1 cellular context compared by ENCODE assay signal in the genomic region with DNA sequence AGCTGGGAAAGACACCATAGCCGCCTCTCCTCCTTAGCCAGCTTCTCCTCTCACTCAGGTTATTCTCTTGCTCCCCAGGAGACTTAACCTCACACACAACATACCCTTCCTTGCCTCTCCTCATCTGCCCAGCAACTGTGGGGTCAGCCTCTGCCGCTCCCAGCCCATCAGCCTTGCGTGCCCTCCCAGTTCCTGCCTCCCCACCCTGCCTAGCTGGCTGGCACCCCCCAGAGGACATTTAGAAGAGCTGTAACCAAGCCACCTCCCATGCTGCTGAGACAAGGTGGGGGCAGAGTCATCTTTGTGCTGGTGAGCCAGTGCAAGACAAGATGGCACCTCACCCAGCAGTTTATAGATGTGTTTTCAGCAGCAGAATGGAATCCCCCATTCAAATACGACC.
TF ChIP-seq lines count a peak whose summit lies in the region.

No MANE protein-coding gene starts in this region.

TF ChIP-seq in GM23338, 12 proteins besides CTCF, POLR2A, EP300 and RAD21 (continued from another document):
- TF ChIP-seq, protein P1, sequence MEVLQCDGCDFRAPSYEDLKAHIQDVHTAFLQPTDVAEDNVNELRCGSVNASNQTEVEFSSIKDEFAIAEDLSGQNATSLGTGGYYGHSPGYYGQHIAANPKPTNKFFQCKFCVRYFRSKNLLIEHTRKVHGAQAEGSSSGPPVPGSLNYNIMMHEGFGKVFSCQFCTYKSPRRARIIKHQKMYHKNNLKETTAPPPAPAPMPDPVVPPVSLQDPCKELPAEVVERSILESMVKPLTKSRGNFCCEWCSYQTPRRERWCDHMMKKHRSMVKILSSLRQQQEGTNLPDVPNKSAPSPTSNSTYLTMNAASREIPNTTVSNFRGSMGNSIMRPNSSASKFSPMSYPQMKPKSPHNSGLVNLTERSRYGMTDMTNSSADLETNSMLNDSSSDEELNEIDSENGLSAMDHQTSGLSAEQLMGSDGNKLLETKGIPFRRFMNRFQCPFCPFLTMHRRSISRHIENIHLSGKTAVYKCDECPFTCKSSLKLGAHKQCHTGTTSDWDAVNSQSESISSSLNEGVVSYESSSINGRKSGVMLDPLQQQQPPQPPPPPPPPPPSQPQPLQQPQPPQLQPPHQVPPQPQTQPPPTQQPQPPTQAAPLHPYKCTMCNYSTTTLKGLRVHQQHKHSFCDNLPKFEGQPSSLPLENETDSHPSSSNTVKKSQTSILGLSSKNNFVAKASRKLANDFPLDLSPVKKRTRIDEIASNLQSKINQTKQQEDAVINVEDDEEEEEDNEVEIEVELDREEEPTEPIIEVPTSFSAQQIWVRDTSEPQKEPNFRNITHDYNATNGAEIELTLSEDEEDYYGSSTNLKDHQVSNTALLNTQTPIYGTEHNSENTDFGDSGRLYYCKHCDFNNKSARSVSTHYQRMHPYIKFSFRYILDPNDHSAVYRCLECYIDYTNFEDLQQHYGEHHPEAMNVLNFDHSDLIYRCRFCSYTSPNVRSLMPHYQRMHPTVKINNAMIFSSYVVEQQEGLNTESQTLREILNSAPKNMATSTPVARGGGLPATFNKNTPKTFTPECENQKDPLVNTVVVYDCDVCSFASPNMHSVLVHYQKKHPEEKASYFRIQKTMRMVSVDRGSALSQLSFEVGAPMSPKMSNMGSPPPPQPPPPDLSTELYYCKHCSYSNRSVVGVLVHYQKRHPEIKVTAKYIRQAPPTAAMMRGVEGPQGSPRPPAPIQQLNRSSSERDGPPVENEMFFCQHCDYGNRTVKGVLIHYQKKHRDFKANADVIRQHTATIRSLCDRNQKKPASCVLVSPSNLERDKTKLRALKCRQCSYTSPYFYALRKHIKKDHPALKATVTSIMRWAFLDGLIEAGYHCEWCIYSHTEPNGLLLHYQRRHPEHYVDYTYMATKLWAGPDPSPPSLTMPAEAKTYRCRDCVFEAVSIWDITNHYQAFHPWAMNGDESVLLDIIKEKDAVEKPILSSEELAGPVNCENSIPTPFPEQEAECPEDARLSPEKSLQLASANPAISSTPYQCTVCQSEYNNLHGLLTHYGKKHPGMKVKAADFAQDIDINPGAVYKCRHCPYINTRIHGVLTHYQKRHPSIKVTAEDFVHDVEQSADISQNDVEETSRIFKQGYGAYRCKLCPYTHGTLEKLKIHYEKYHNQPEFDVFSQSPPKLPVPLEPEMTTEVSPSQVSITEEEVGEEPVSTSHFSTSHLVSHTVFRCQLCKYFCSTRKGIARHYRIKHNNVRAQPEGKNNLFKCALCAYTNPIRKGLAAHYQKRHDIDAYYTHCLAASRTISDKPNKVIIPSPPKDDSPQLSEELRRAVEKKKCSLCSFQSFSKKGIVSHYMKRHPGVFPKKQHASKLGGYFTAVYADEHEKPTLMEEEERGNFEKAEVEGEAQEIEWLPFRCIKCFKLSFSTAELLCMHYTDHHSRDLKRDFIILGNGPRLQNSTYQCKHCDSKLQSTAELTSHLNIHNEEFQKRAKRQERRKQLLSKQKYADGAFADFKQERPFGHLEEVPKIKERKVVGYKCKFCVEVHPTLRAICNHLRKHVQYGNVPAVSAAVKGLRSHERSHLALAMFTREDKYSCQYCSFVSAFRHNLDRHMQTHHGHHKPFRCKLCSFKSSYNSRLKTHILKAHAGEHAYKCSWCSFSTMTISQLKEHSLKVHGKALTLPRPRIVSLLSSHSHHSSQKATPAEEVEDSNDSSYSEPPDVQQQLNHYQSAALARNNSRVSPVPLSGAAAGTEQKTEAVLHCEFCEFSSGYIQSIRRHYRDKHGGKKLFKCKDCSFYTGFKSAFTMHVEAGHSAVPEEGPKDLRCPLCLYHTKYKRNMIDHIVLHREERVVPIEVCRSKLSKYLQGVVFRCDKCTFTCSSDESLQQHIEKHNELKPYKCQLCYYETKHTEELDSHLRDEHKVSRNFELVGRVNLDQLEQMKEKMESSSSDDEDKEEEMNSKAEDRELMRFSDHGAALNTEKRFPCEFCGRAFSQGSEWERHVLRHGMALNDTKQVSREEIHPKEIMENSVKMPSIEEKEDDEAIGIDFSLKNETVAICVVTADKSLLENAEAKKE (CRISPR knock-in tag; IDR thresholded peaks at IDR 0.05), result no peak
- TF ChIP-seq EZH2phosphoT487 (IDR thresholded peaks at IDR 0.05; ENCODE audit: unreplicated experiment), result no peak
- TF ChIP-seq, protein P2, sequence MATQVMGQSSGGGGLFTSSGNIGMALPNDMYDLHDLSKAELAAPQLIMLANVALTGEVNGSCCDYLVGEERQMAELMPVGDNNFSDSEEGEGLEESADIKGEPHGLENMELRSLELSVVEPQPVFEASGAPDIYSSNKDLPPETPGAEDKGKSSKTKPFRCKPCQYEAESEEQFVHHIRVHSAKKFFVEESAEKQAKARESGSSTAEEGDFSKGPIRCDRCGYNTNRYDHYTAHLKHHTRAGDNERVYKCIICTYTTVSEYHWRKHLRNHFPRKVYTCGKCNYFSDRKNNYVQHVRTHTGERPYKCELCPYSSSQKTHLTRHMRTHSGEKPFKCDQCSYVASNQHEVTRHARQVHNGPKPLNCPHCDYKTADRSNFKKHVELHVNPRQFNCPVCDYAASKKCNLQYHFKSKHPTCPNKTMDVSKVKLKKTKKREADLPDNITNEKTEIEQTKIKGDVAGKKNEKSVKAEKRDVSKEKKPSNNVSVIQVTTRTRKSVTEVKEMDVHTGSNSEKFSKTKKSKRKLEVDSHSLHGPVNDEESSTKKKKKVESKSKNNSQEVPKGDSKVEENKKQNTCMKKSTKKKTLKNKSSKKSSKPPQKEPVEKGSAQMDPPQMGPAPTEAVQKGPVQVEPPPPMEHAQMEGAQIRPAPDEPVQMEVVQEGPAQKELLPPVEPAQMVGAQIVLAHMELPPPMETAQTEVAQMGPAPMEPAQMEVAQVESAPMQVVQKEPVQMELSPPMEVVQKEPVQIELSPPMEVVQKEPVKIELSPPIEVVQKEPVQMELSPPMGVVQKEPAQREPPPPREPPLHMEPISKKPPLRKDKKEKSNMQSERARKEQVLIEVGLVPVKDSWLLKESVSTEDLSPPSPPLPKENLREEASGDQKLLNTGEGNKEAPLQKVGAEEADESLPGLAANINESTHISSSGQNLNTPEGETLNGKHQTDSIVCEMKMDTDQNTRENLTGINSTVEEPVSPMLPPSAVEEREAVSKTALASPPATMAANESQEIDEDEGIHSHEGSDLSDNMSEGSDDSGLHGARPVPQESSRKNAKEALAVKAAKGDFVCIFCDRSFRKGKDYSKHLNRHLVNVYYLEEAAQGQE (IDR thresholded peaks at IDR 0.05; ENCODE audit: unreplicated experiment), result no peak
- TF ChIP-seq JUNB (IDR thresholded peaks at IDR 0.05; ENCODE audit: unreplicated experiment), result no peak
- no peak for TF ChIP-seq ZNF331 (CRISPR knock-in tag; IDR thresholded peaks at IDR 0.05; ENCODE audit: low read depth)
